ENCODE assay signal across 20 cellular contexts in genomic region chr1:42258218-42258617, GRCh38.
DNase-seq lines count a peak whose midpoint lies in the region; ATAC-seq and TF ChIP-seq lines count a peak whose summit lies in the region.
"Had no signal": no experiment of that assay in that cellular context is flagged by ENCODE, and none has a peak within 500 bp of the region (broad histone marks: within the 10 kb centered on the region; RNA-seq: fewer than 3 reads in every experiment).

No MANE protein-coding gene starts in this region.

- peak overlapping the region; percentile 14 for H3K27ac Mint-ChIP-seq in activated T-cell treated with anti-CD3 and anti-CD28 coated beads, Interleukin-2, amount 50 U/mL, for 72 hours
- peak overlapping the region in 1 of 7 donors; percentile 13 for H3K27ac Mint-ChIP-seq in CD14-positive monocyte
- H3K27ac Mint-ChIP-seq: type B pancreatic cell, WTC11 had no signal

- no peaks in the 10 kb centered on the region for H3K9me3 ChIP-seq in KOPT-K1 (ENCODE audit: insufficient read depth, low read length, poor library complexity, severe bottlenecking)
- no peaks in the 10 kb centered on the region for H3K9me3 ChIP-seq in gastrocnemius medialis
- H3K9me3 ChIP-seq: Peyer's patch had no signal

- ATAC-seq in activated T-cell treated with anti-CD3 and anti-CD28 coated beads, Interleukin-2, amount 50 U/mL, for 72 hours (replicated peaks in 1 of 2), result no peak
- ATAC-seq in gastrocnemius medialis, result no peak
- ATAC-seq: HCT116, WTC11 had no signal

- H3K27me3 ChIP-seq in gastrocnemius medialis, result no peaks in the 10 kb centered on the region
- H3K27me3 ChIP-seq: brain microvascular endothelial cell, Peyer's patch had no signal

- no peak overlapping the region for H3K4me3 ChIP-seq in gastrocnemius medialis
- H3K4me3 ChIP-seq: lung, Peyer's patch, skin epidermis had no signal

- no peak for TF ChIP-seq CTCF in gastrocnemius medialis (IDR thresholded peaks at IDR 0.05 in 4 of 5, conservative IDR thresholded peaks at IDR 0.05 in 1 of 5)
- no peak for TF ChIP-seq CTCF in CD14-positive monocyte (IDR thresholded peaks at IDR 0.05)

- TF ChIP-seq POLR2A in gastrocnemius medialis (IDR thresholded peaks at IDR 0.05), result no peak

- H3K4me1 Mint-ChIP-seq in activated T-cell treated with anti-CD3 and anti-CD28 coated beads, Interleukin-2, amount 50 U/mL, for 72 hours (ENCODE audit: low read depth), result peaks cover 24% of the 10 kb centered on the region
- H3K4me1 Mint-ChIP-seq in CD14-positive monocyte, result peaks cover 17% of the 10 kb centered on the region

- H3K36me3 ChIP-seq in KOPT-K1 (ENCODE audit: insufficient read depth, low read length) (peaks cover 9% of the 10 kb centered on the region), gastrocnemius medialis (no peaks in the 10 kb centered on the region)
- H3K36me3 ChIP-seq: brain microvascular endothelial cell, Peyer's patch had no signal

- H3K4me1 ChIP-seq in gastrocnemius medialis, result peaks cover 45 to 51% of the 10 kb centered on the region in 2 donors

- in situ Hi-C loops in gastrocnemius medialis (cut with MboI; ENCODE audit: low sequenced_read_pairs in 4 of 4), result no loop called here
- in situ Hi-C loops in KBM-7 (cut with MboI; ENCODE audit: low pct_unique_long_range_greater_than_20kb, low sequenced_read_pairs), result no loop called here

- intact Hi-C loops in gastrocnemius medialis (cut with DNase I; ENCODE audit: low total_unique reads) (loop anchor here (2.0 kb wide), 1 partner anchor 77 kb away; the partner anchor contains the start of gene FOXJ3), CD14-positive monocyte (cut with micrococcal nuclease) (no loop called here)

- peaks cover 0 to 3% of the 10 kb centered on the region in 2 donors for H3K9me3 Mint-ChIP-seq in activated T-cell treated with anti-CD3 and anti-CD28 coated beads, Interleukin-2, amount 50 U/mL, for 72 hours
- peaks cover 0 to 4% (median 0%) of the 10 kb centered on the region in 7 donors for H3K9me3 Mint-ChIP-seq in CD14-positive monocyte

- no peak overlapping the region for H3K4me3 Mint-ChIP-seq in activated T-cell treated with anti-CD3 and anti-CD28 coated beads, Interleukin-2, amount 50 U/mL, for 72 hours
- H3K4me3 Mint-ChIP-seq in CD14-positive monocyte, result no peak overlapping the region
- H3K4me3 Mint-ChIP-seq: type B pancreatic cell, WTC11 had no signal

- H3K27ac ChIP-seq in KOPT-K1 (ENCODE audit: low read depth, low read length, poor library complexity, severe bottlenecking) (peak overlapping the region; percentile 87), gastrocnemius medialis (peak overlapping the region; percentile 59 to 84 (median 70))
- H3K27ac ChIP-seq: brain microvascular endothelial cell, C4-2B had no signal

- DNase-seq in activated T-cell treated with anti-CD3 and anti-CD28 coated beads, Interleukin-2, amount 50 U/mL, for 72 hours, result no peak
- DNase-seq in activated T-cell treated with anti-CD3 and anti-CD28 coated beads for 4 hours, result no peak
- peak; percentile 39 for DNase-seq in globus pallidus (ENCODE audit: low spot score)
- DNase-seq in gastrocnemius medialis, result no peak
- DNase-seq in NCI-H510A (lab: John Stamatoyannopoulos, UW), result no peak
- DNase-seq in KBM-7, result no peak
- no peak for DNase-seq in CD14-positive monocyte (ENCODE audit: low spot score)
- DNase-seq: activated gamma-delta T cell treated with Interleukin-2 at 50 U/mL for 16 hours, brain microvascular endothelial cell, NCI-H2081, NCI-H69, Peyer's patch, SW 1271 had no signal

- H3K27me3 Mint-ChIP-seq in activated T-cell treated with anti-CD3 and anti-CD28 coated beads, Interleukin-2, amount 50 U/mL, for 72 hours (ENCODE audit: low read depth), result no peaks in the 10 kb centered on the region
- H3K27me3 Mint-ChIP-seq in CD14-positive monocyte (ENCODE audit: low read depth in 3 of 3), result peaks cover 0 to 1% (median 0%) of the 10 kb centered on the region in 3 donors
- H3K27me3 Mint-ChIP-seq: type B pancreatic cell had no signal

- H3K36me3 Mint-ChIP-seq in activated T-cell treated with anti-CD3 and anti-CD28 coated beads, Interleukin-2, amount 50 U/mL, for 72 hours (ENCODE audit: insufficient read depth in 2 of 2), result peaks cover 4 to 16% of the 10 kb centered on the region in 2 donors
- peaks cover 16 to 25% of the 10 kb centered on the region in 2 donors for H3K36me3 Mint-ChIP-seq in CD14-positive monocyte
